In the genomic region with DNA sequence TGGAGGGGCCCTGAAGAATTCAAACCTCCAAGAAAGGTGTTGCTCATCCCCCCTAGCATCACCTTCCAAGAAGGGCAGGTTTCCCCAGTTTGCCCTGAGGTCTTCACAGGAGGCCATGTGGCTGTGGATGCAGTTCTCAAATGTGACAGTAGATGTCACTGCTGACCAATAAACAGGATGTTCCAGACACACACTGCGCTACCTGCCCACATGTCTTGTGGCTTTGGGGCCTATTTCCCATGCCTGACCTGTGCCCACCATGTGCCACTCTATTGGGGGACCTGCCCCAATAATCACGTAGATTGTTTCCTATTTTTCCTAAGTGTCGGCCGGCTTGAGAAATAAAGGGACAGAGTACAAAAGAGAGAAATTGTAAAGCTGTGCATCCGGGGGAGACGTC, we compare ENCODE assay signal across 8 cellular contexts. TPM values are rescaled to one million over a fixed set of nuclear protein-coding genes. Genes with fewer than 3 reads are reported as not detected.
DNase-seq lines count a peak whose midpoint lies in the region; ATAC-seq and TF ChIP-seq lines count a peak whose summit lies in the region.

No MANE protein-coding gene starts in this region.

- H3K36me3 Mint-ChIP-seq in neural progenitor cell: no peaks in the 10 kb centered on the region

- H3K36me3 ChIP-seq in HCT116 (ENCODE audit: control insufficient read depth in 1 of 2, insufficient read depth in 2 of 2, low read length in 2 of 2) (no peaks in the 10 kb centered on the region), neural progenitor cell (no peaks in the 10 kb centered on the region)

- peak; percentile 69 for TF ChIP-seq CTCF in AG04449 (IDR thresholded peaks at IDR 0.05; ENCODE audit: insufficient read depth, low read length, missing control alignments)
- TF ChIP-seq CTCF in HCT116 (IDR thresholded peaks at IDR 0.05 in 2 of 3, conservative IDR thresholded peaks at IDR 0.05 in 1 of 3; ENCODE audit: borderline replicate concordance in 1 of 3, insufficient read depth in 1 of 3, low read depth in 2 of 3, low read length in 2 of 3): peak; percentile 75 to 81 (median 76)
- TF ChIP-seq CTCF in fibroblast of the aortic adventitia (IDR thresholded peaks at IDR 0.05; ENCODE audit: insufficient read depth, low read length): peak; percentile 76
- TF ChIP-seq CTCF in neural progenitor cell (IDR thresholded peaks at IDR 0.05): no peak

- RAD21 ChIA-PET in HCT116 (lab: Charles Lee; ENCODE audit: low non-redundant PET in 1 of 2, low total read pairs in 2 of 2, uncharacterized antibody in 2 of 2, unreplicated experiment in 2 of 2): no interaction called here

- H3K4me1 ChIP-seq in HCT116 (ENCODE audit: control insufficient read depth in 1 of 2, insufficient read depth in 2 of 2, low read length in 2 of 2) (no peaks in the 10 kb centered on the region), neural progenitor cell (no peaks in the 10 kb centered on the region)

- peak; percentile 89 for TF ChIP-seq RAD21 in HCT116 (IDR thresholded peaks at IDR 0.05; ENCODE audit: low read depth)

- H3K27ac ChIP-seq in HCT116 (ENCODE audit: low read depth, low read length) (no peak overlapping the region), neural progenitor cell (no peak overlapping the region)

- DNase-seq in AG04449 (ENCODE audit: low read depth, low spot score) (no peak), HCT116 (ENCODE audit: low read depth, low spot score) (peak; percentile 48), T-helper 1 cell (peak in 3 of 5 donors; percentile 15 to 53 (median 16)), fibroblast of the aortic adventitia (ENCODE audit: low read depth) (peak; percentile 53), neural progenitor cell (ENCODE audit: low spot score) (no peak), ecto neural progenitor cell (ENCODE audit: low spot score) (no peak)
- DNase-seq in stimulated activated naive CD8-positive, alpha-beta T cell treated with anti-CD3 and anti-CD28 coated beads, Interleukin-15, Interleukin-2, amounts not matched to agents 100 U/mL and 50 U/mL, for 24 hours: peak; percentile 78

- no peak overlapping the region for H3K4me3 ChIP-seq in AG04449 (ENCODE audit: low read depth, low read length)
- H3K4me3 ChIP-seq in HCT116 (replicated peaks in 1 of 2; ENCODE audit: low read depth in 1 of 2, low read length in 2 of 2): no peak overlapping the region
- no peak overlapping the region for H3K4me3 ChIP-seq in fibroblast of the aortic adventitia (ENCODE audit: low read depth, low read length)
- H3K4me3 ChIP-seq in neural progenitor cell: no peak overlapping the region

- H3K27me3 ChIP-seq in HCT116 (ENCODE audit: insufficient read depth, low read length) (no peaks in the 10 kb centered on the region), neural progenitor cell (no peaks in the 10 kb centered on the region)

- H3F3A ChIP-seq in neural progenitor cell (ENCODE audit: low read depth): no peaks in the 10 kb centered on the region

- no peak overlapping the region for H3K27ac Mint-ChIP-seq in neural progenitor cell

- no peak for TF ChIP-seq POLR2A in HCT116 (IDR thresholded peaks at IDR 0.05; ENCODE audit: borderline replicate concordance, extremely low read depth, insufficient read depth, insufficient read length)

- H4K20me1 ChIP-seq in HCT116 (ENCODE audit: insufficient read depth) (no peaks in the 10 kb centered on the region), neural progenitor cell (ENCODE audit: low read depth) (no peaks in the 10 kb centered on the region)

- H3K4me2 ChIP-seq in HCT116 (ENCODE audit: low read length) (no peak overlapping the region), neural progenitor cell (no peak overlapping the region)

- no peaks in the 10 kb centered on the region for H3K79me2 ChIP-seq in HCT116 (ENCODE audit: insufficient read depth, low read length)
- H3K79me2 ChIP-seq in neural progenitor cell (ENCODE audit: low read depth): no peaks in the 10 kb centered on the region

- no peaks in the 10 kb centered on the region for H3K27me3 Mint-ChIP-seq in neural progenitor cell (ENCODE audit: insufficient read depth, low read depth)

- ATAC-seq in HCT116 (peak; percentile 66), HG03460 (IDR thresholded peaks at IDR 0.05; ENCODE audit: unreplicated experiment) (no peak)
- peak; percentile 85 for ATAC-seq in stimulated activated naive CD8-positive, alpha-beta T cell treated with anti-CD3 and anti-CD28 coated beads, Interleukin-15, Interleukin-2, amounts not matched to agents 100 U/mL and 50 U/mL, for 24 hours

- no peaks in the 10 kb centered on the region for H3K4me1 Mint-ChIP-seq in neural progenitor cell

- CTCF ChIA-PET in AG04449 (lab: Yijun Ruan, JAX) (interaction anchor here (0.6 to 0.7 kb wide), 5 partner anchors 173 to 195 kb away, joined by 3 to 6 read pairs (median 3); no protein-coding TSS in a partner anchor), HCT116 (lab: Charles Lee) (interaction anchor here (1.0 kb wide), 2 partner anchors 191 to 263 kb away, joined by 4 to 17 read pairs; no protein-coding TSS in a partner anchor)

- no peaks in the 10 kb centered on the region for H3K9me3 Mint-ChIP-seq in neural progenitor cell

- H3K9me2 ChIP-seq in HCT116 (ENCODE audit: insufficient read depth): no peaks in the 10 kb centered on the region

- H2AFZ ChIP-seq in HCT116 (ENCODE audit: low read depth, low read length, poor library complexity, severe bottlenecking) (peak overlapping the region; percentile 61), neural progenitor cell (replicated peaks) (no peak overlapping the region)

- BruUV-seq in HCT116 (replicated peaks; lab: Mats Ljungman, UMichigan): no TSS peak

- POLR2A ChIA-PET in AG04449 (lab: Yijun Ruan, JAX) (no interaction called here), HCT116 (lab: Charles Lee) (no interaction called here)

- no peaks in the 10 kb centered on the region for H3K9me3 ChIP-seq in HCT116 (ENCODE audit: control insufficient read depth in 1 of 2, insufficient read depth in 1 of 2, low read depth in 1 of 2, low read length in 2 of 2)
- no peaks in the 10 kb centered on the region for H3K9me3 ChIP-seq in neural progenitor cell (ENCODE audit: low read depth)

- no peak overlapping the region for H3K4me3 Mint-ChIP-seq in neural progenitor cell

- H3K9ac ChIP-seq in HCT116 (ENCODE audit: low read length) (no peak overlapping the region), neural progenitor cell (no peak overlapping the region)

- intact Hi-C loops in HCT116 (cut with micrococcal nuclease): loop anchor here (5.0 to 10.0 kb wide), 3 partner anchors 193 to 540 kb away; no protein-coding TSS in a partner anchor

TF ChIP-seq in HCT116, 20 proteins besides CTCF, POLR2A, EP300 and RAD21:
- TF ChIP-seq EZH2 (IDR thresholded peaks at IDR 0.05): no peak
- TF ChIP-seq, protein P1, sequence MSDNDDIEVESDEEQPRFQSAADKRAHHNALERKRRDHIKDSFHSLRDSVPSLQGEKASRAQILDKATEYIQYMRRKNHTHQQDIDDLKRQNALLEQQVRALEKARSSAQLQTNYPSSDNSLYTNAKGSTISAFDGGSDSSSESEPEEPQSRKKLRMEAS (IDR thresholded peaks at IDR 0.05): peak; percentile 40; the same call in 1 of the 2 replicates
- peak; percentile 30; the same call in 1 of the 2 replicates for TF ChIP-seq ZFX (IDR thresholded peaks at IDR 0.05)

RNA-seq across cellular contexts. Expression of a gene that starts 4.5 kb away (rescaled TPM):
- total RNA-seq in HCT116 (2021; ENCODE audit: unreplicated experiment) (5.1 TPM), fibroblast of the aortic adventitia (ENCODE audit: low replicate concordance) (0.54 TPM in 1 of 2 replicates, not detected in the other), neural progenitor cell (ENCODE audit: low replicate concordance) (not detected in 2 replicates)
- polyA plus RNA-seq in HCT116 (2012): 3.4 and 4.3 TPM in 2 replicates

RNA-seq across cellular contexts. Expression of a gene that starts 10.2 kb away (rescaled TPM):
- total RNA-seq in HCT116 (2021; ENCODE audit: unreplicated experiment) (217 TPM), fibroblast of the aortic adventitia (ENCODE audit: low replicate concordance) (36.4 and 82.9 TPM in 2 replicates), neural progenitor cell (ENCODE audit: low replicate concordance) (34.5 and 85.3 TPM in 2 replicates)
- polyA plus RNA-seq in HCT116 (2012): 228 and 271 TPM in 2 replicates

RNA-seq across cellular contexts. Expression of a gene that starts 17.7 kb away (rescaled TPM):
- 3.4 TPM for total RNA-seq in HCT116 (2021; ENCODE audit: unreplicated experiment)
- polyA plus RNA-seq in HCT116 (2012): 3.1 and 3.8 TPM in 2 replicates
- 0.81 and 1.8 TPM in 2 replicates for total RNA-seq in fibroblast of the aortic adventitia (ENCODE audit: low replicate concordance)
- not detected in 2 replicates for total RNA-seq in neural progenitor cell (ENCODE audit: low replicate concordance)

RNA-seq across cellular contexts. Expression of a gene that starts 20.8 kb away (rescaled TPM):
- total RNA-seq in HCT116 (2021; ENCODE audit: unreplicated experiment) (not detected), fibroblast of the aortic adventitia (ENCODE audit: low replicate concordance) (not detected in 2 replicates), neural progenitor cell (ENCODE audit: low replicate concordance) (not detected in 2 replicates)
- not detected in 2 replicates for polyA plus RNA-seq in HCT116 (2012)

RNA-seq across cellular contexts. Expression of a gene that starts 23.4 kb away (rescaled TPM):
- total RNA-seq in HCT116 (2021; ENCODE audit: unreplicated experiment) (14.3 TPM), fibroblast of the aortic adventitia (ENCODE audit: low replicate concordance) (4.9 and 9.0 TPM in 2 replicates), neural progenitor cell (ENCODE audit: low replicate concordance) (0.19 TPM in 1 of 2 replicates, not detected in the other)
- polyA plus RNA-seq in HCT116 (2012): 16.7 and 20.2 TPM in 2 replicates

Comparison
In these comparisons a context has a peak if more than half of its experiments do, and no peak if none do; other contexts are left out.
1. DNase-seq: peak in HCT116 (single experiment), T-helper 1 cell (3 of 5), fibroblast of the aortic adventitia (single experiment) and stimulated activated naive CD8-positive, alpha-beta T cell treated with anti-CD3 and anti-CD28 coated beads, Interleukin-15, Interleukin-2, amounts not matched to agents 100 U/mL and 50 U/mL, for 24 hours (single experiment); none in AG04449 (single experiment), neural progenitor cell (single experiment) and ecto neural progenitor cell (single experiment).